In the genomic region with DNA sequence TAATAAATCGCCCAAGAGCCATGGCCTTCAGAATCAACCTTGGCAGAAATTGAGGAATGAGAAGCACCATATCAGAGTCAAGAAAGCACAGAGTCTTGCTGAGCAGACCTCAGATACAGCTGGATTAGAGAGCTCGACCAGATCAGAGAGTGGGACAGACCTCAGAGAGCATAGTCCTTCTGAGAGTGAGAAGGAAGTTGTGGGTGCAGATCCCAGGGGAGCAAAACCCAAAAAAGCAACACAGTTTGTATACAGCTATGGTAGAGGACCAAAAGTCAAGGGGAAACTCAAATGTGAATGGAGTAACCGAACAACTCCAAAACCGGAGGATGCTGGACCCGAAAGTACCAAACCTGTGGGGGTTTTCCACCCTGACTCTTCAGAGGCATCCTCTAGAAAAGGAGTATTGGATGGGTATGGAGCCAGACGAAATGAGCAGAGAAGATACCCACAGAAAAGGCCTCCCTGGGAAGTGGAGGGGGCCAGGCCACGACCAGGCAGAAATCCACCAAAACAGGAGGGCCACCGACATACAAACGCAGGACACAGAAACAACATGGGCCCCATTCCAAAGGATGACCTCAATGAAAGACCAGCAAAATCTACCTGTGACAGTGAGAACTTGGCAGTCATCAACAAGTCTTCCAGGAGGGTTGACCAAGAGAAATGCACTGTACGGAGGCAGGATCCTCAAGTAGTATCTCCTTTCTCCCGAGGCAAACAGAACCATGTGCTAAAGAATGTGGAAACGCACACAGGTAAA, we compare ENCODE assay signal across 1 cellular context.
TF ChIP-seq lines count a peak whose summit lies in the region.

No MANE protein-coding gene starts in this region.

TF ChIP-seq in GM12878, 131 proteins besides CTCF, POLR2A, EP300 and RAD21 (continues in another document):
- no peak for TF ChIP-seq SRF (IDR thresholded peaks at IDR 0.05; ENCODE audit: low read depth in 2 of 2, low read length in 2 of 2)
- peak; percentile 71 for TF ChIP-seq MEF2B (IDR thresholded peaks at IDR 0.05; ENCODE audit: partially characterized antibody, poor library complexity, severe bottlenecking)
- no peak for TF ChIP-seq SP1 (IDR thresholded peaks at IDR 0.05; ENCODE audit: low read depth, low read length)
- TF ChIP-seq NFXL1 (IDR thresholded peaks at IDR 0.05; ENCODE audit: borderline replicate concordance), result no peak
- no peak for TF ChIP-seq SREBF2 (IDR thresholded peaks at IDR 0.05; ENCODE audit: low read length)
- no peak for TF ChIP-seq KLF5 (IDR thresholded peaks at IDR 0.05; ENCODE audit: partially characterized antibody)
- no peak for TF ChIP-seq ZNF622 (IDR thresholded peaks at IDR 0.05)
- TF ChIP-seq FOXM1 (IDR thresholded peaks at IDR 0.05; ENCODE audit: low read depth, low read length), result no peak
- no peak for TF ChIP-seq EED (IDR thresholded peaks at IDR 0.05; ENCODE audit: low read depth)
- TF ChIP-seq CEBPB (IDR thresholded peaks at IDR 0.05; ENCODE audit: borderline replicate concordance in 1 of 2, low read depth in 2 of 2, low read length in 2 of 2), result no peak
- TF ChIP-seq, protein P1, sequence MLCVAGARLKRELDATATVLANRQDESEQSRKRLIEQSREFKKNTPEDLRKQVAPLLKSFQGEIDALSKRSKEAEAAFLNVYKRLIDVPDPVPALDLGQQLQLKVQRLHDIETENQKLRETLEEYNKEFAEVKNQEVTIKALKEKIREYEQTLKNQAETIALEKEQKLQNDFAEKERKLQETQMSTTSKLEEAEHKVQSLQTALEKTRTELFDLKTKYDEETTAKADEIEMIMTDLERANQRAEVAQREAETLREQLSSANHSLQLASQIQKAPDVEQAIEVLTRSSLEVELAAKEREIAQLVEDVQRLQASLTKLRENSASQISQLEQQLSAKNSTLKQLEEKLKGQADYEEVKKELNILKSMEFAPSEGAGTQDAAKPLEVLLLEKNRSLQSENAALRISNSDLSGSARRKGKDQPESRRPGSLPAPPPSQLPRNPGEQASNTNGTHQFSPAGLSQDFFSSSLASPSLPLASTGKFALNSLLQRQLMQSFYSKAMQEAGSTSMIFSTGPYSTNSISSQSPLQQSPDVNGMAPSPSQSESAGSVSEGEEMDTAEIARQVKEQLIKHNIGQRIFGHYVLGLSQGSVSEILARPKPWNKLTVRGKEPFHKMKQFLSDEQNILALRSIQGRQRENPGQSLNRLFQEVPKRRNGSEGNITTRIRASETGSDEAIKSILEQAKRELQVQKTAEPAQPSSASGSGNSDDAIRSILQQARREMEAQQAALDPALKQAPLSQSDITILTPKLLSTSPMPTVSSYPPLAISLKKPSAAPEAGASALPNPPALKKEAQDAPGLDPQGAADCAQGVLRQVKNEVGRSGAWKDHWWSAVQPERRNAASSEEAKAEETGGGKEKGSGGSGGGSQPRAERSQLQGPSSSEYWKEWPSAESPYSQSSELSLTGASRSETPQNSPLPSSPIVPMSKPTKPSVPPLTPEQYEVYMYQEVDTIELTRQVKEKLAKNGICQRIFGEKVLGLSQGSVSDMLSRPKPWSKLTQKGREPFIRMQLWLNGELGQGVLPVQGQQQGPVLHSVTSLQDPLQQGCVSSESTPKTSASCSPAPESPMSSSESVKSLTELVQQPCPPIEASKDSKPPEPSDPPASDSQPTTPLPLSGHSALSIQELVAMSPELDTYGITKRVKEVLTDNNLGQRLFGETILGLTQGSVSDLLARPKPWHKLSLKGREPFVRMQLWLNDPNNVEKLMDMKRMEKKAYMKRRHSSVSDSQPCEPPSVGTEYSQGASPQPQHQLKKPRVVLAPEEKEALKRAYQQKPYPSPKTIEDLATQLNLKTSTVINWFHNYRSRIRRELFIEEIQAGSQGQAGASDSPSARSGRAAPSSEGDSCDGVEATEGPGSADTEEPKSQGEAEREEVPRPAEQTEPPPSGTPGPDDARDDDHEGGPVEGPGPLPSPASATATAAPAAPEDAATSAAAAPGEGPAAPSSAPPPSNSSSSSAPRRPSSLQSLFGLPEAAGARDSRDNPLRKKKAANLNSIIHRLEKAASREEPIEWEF (IDR thresholded peaks at IDR 0.05; ENCODE audit: insufficient replicate concordance, low read depth, low read length), result no peak
- TF ChIP-seq, protein P2, sequence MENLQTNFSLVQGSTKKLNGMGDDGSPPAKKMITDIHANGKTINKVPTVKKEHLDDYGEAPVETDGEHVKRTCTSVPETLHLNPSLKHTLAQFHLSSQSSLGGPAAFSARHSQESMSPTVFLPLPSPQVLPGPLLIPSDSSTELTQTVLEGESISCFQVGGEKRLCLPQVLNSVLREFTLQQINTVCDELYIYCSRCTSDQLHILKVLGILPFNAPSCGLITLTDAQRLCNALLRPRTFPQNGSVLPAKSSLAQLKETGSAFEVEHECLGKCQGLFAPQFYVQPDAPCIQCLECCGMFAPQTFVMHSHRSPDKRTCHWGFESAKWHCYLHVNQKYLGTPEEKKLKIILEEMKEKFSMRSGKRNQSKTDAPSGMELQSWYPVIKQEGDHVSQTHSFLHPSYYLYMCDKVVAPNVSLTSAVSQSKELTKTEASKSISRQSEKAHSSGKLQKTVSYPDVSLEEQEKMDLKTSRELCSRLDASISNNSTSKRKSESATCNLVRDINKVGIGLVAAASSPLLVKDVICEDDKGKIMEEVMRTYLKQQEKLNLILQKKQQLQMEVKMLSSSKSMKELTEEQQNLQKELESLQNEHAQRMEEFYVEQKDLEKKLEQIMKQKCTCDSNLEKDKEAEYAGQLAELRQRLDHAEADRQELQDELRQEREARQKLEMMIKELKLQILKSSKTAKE (IDR thresholded peaks at IDR 0.05; ENCODE audit: low read depth, poor library complexity, severe bottlenecking), result no peak
- TF ChIP-seq, protein P3, sequence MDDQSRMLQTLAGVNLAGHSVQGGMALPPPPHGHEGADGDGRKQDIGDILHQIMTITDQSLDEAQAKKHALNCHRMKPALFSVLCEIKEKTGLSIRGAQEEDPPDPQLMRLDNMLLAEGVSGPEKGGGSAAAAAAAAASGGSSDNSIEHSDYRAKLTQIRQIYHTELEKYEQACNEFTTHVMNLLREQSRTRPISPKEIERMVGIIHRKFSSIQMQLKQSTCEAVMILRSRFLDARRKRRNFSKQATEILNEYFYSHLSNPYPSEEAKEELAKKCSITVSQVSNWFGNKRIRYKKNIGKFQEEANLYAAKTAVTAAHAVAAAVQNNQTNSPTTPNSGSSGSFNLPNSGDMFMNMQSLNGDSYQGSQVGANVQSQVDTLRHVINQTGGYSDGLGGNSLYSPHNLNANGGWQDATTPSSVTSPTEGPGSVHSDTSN (IDR thresholded peaks at IDR 0.05; ENCODE audit: insufficient replicate concordance, low read depth, low read length), result no peak
- no peak for TF ChIP-seq CBFB (IDR thresholded peaks at IDR 0.05; ENCODE audit: low read depth)
- no peak for TF ChIP-seq GABPA (IDR thresholded peaks at IDR 0.05; ENCODE audit: low read depth)
- no peak for TF ChIP-seq ASH2L (IDR thresholded peaks at IDR 0.05; ENCODE audit: borderline replicate concordance, low read depth)
- TF ChIP-seq SIX5 (IDR thresholded peaks at IDR 0.05; ENCODE audit: low read depth, low read length, severe bottlenecking), result no peak
- TF ChIP-seq SMC3 (IDR thresholded peaks at IDR 0.05; ENCODE audit: borderline replicate concordance, low read length), result no peak
- no peak for TF ChIP-seq ATF7 (IDR thresholded peaks at IDR 0.05; ENCODE audit: low read depth)
- TF ChIP-seq BCL11A (IDR thresholded peaks at IDR 0.05; ENCODE audit: low read depth, low read length), result no peak
- TF ChIP-seq SREBF1 (IDR thresholded peaks at IDR 0.05; ENCODE audit: low read length), result no peak
- TF ChIP-seq, protein P4, sequence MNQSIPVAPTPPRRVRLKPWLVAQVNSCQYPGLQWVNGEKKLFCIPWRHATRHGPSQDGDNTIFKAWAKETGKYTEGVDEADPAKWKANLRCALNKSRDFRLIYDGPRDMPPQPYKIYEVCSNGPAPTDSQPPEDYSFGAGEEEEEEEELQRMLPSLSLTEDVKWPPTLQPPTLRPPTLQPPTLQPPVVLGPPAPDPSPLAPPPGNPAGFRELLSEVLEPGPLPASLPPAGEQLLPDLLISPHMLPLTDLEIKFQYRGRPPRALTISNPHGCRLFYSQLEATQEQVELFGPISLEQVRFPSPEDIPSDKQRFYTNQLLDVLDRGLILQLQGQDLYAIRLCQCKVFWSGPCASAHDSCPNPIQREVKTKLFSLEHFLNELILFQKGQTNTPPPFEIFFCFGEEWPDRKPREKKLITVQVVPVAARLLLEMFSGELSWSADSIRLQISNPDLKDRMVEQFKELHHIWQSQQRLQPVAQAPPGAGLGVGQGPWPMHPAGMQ (IDR thresholded peaks at IDR 0.05; ENCODE audit: borderline replicate concordance), result no peak
- TF ChIP-seq NFIC (IDR thresholded peaks at IDR 0.05; ENCODE audit: low read depth, low read length), result no peak
- TF ChIP-seq CREB1 (IDR thresholded peaks at IDR 0.05; ENCODE audit: low read depth), result no peak
- TF ChIP-seq CREM (IDR thresholded peaks at IDR 0.05; ENCODE audit: low read depth), result no peak
- no peak for TF ChIP-seq STAT1 (conservative IDR thresholded peaks at IDR 0.05)
- TF ChIP-seq ZNF207 (IDR thresholded peaks at IDR 0.05; ENCODE audit: borderline replicate concordance), result no peak
- TF ChIP-seq MXI1 (IDR thresholded peaks at IDR 0.05; ENCODE audit: low read depth, low read length), result no peak
- TF ChIP-seq, protein P5, sequence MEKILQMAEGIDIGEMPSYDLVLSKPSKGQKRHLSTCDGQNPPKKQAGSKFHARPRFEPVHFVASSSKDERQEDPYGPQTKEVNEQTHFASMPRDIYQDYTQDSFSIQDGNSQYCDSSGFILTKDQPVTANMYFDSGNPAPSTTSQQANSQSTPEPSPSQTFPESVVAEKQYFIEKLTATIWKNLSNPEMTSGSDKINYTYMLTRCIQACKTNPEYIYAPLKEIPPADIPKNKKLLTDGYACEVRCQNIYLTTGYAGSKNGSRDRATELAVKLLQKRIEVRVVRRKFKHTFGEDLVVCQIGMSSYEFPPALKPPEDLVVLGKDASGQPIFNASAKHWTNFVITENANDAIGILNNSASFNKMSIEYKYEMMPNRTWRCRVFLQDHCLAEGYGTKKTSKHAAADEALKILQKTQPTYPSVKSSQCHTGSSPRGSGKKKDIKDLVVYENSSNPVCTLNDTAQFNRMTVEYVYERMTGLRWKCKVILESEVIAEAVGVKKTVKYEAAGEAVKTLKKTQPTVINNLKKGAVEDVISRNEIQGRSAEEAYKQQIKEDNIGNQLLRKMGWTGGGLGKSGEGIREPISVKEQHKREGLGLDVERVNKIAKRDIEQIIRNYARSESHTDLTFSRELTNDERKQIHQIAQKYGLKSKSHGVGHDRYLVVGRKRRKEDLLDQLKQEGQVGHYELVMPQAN (conservative IDR thresholded peaks at IDR 0.05), result no peak
- 0 out of 2 replicates have a peak, but pooled peaks have one; percentile 13 for TF ChIP-seq CHD2 (IDR thresholded peaks at IDR 0.05; ENCODE audit: borderline replicate concordance, low read depth, low read length)
- no peak for TF ChIP-seq JUND (IDR thresholded peaks at IDR 0.05; ENCODE audit: low read depth, low read length)
- TF ChIP-seq STAT3 (IDR thresholded peaks at IDR 0.05; ENCODE audit: low read depth, low read length), result no peak
- TF ChIP-seq CBX3 (IDR thresholded peaks at IDR 0.05; ENCODE audit: borderline replicate concordance, low read depth), result no peak
- no peak for TF ChIP-seq KAT2A (conservative IDR thresholded peaks at IDR 0.05; ENCODE audit: control insufficient read depth, low read depth, low read length)
- TF ChIP-seq SMAD5 (IDR thresholded peaks at IDR 0.05; ENCODE audit: low read depth), result no peak
- TF ChIP-seq RCOR1 (conservative IDR thresholded peaks at IDR 0.05; ENCODE audit: low read depth, low read length), result no peak
- no peak for TF ChIP-seq ZNF384 (IDR thresholded peaks at IDR 0.05; ENCODE audit: borderline replicate concordance, low read depth, low read length)
- TF ChIP-seq, protein P6, sequence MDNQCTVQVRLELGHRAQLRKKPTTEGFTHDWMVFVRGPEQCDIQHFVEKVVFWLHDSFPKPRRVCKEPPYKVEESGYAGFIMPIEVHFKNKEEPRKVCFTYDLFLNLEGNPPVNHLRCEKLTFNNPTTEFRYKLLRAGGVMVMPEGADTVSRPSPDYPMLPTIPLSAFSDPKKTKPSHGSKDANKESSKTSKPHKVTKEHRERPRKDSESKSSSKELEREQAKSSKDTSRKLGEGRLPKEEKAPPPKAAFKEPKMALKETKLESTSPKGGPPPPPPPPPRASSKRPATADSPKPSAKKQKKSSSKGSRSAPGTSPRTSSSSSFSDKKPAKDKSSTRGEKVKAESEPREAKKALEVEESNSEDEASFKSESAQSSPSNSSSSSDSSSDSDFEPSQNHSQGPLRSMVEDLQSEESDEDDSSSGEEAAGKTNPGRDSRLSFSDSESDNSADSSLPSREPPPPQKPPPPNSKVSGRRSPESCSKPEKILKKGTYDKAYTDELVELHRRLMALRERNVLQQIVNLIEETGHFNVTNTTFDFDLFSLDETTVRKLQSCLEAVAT (IDR thresholded peaks at IDR 0.05), result peak; percentile 90
- no peak for TF ChIP-seq ZNF217 (IDR thresholded peaks at IDR 0.05)
- no peak for TF ChIP-seq RB1 (IDR thresholded peaks at IDR 0.05; ENCODE audit: borderline replicate concordance)
- peak; percentile 42 for TF ChIP-seq IKZF1 (conservative IDR thresholded peaks at IDR 0.05)
- TF ChIP-seq, protein P7, sequence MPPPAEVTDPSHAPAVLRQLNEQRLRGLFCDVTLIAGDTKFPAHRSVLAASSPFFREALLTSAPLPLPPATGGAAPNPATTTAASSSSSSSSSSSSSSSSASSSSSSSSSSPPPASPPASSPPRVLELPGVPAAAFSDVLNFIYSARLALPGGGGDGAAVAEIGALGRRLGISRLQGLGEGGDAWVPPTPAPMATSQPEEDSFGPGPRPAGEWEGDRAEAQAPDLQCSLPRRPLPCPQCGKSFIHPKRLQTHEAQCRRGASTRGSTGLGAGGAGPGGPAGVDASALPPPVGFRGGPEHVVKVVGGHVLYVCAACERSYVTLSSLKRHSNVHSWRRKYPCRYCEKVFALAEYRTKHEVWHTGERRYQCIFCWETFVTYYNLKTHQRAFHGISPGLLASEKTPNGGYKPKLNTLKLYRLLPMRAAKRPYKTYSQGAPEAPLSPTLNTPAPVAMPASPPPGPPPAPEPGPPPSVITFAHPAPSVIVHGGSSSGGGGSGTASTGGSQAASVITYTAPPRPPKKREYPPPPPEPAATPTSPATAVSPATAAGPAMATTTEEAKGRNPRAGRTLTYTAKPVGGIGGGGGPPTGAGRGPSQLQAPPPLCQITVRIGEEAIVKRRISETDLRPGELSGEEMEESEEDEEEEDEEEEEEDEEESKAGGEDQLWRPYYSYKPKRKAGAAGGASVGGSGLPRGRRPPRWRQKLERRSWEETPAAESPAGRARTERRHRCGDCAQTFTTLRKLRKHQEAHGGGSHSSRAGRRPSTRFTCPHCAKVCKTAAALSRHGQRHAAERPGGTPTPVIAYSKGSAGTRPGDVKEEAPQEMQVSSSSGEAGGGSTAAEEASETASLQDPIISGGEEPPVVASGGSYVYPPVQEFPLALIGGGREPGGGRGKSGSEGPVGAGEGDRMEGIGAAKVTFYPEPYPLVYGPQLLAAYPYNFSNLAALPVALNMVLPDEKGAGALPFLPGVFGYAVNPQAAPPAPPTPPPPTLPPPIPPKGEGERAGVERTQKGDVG (CRISPR knock-in tag; IDR thresholded peaks at IDR 0.05), result no peak
- peak in 1 of 2 experiments; percentile 8; a peak in 1 of 4 replicates for TF ChIP-seq IKZF2 (IDR thresholded peaks at IDR 0.05)
- TF ChIP-seq BMI1 (IDR thresholded peaks at IDR 0.05; ENCODE audit: borderline replicate concordance), result no peak
